1 cellular context compared by ENCODE assay signal in genomic region chr1:19411612-19412011, GRCh38.
TF ChIP-seq lines count a peak whose summit lies in the region.

No MANE protein-coding gene starts in this region.

TF ChIP-seq in GM12878, 131 proteins besides CTCF, POLR2A, EP300 and RAD21 (continued from another document):
- TF ChIP-seq IRF4 (IDR thresholded peaks at IDR 0.05; ENCODE audit: low read depth, low read length): peak; percentile 55; the same call in 1 of the 2 replicates
- TF ChIP-seq POU2F2 (IDR thresholded peaks at IDR 0.05; ENCODE audit: borderline replicate concordance, low read depth, low read length): 0 out of 3 replicates have a peak, but pooled peaks have one; percentile 21
- no peak for TF ChIP-seq RAD51 (IDR thresholded peaks at IDR 0.05)
- no peak for TF ChIP-seq KLF5 (IDR thresholded peaks at IDR 0.05; ENCODE audit: partially characterized antibody)
TF ChIP-seq in GM12878: peak in this region for 9.
